In the genomic region with DNA sequence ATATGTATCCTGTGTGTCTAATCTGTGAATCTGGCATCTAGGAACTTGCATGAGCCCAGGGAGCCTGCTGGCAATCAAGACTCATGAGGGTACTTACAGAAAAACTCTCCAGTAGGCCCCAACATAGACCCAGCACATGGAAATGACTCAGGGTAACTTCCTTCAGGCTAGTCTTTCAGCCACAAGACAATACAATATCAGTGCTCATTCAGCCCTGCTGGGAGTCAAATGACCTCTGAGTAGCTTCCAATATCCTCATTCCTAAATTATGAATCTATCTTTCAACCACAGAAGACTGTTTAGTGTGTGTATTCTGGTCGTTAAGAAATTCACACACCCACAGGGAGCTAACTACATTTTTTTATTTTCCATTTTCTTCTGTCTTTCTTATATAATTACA, we compare ENCODE assay signal across 11 cellular contexts.
DNase-seq lines count a peak whose midpoint lies in the region; ATAC-seq and TF ChIP-seq lines count a peak whose summit lies in the region.
"Had no signal": no experiment of that assay in that cellular context is flagged by ENCODE, and none has a peak within 500 bp of the region (broad histone marks: within the 10 kb centered on the region; RNA-seq: fewer than 3 reads in every experiment).

No MANE protein-coding gene starts in this region.

- POLR2A ChIA-PET in SK-N-SH (lab: Yijun Ruan, JAX), result no interaction called here

- CTCF ChIA-PET in SK-N-SH (lab: Yijun Ruan, JAX), result no interaction called here

- intact Hi-C loops in sciatic nerve (cut with DNase I), result no loop called here

- H2AFZ ChIP-seq in SK-N-SH (ENCODE audit: low read depth) (peak overlapping the region; percentile 68), fibroblast of lung (ENCODE audit: low read length) (peak overlapping the region; percentile 24)

- H3K4me1 ChIP-seq in SK-N-SH (ENCODE audit: control insufficient read depth in 1 of 2, insufficient read depth in 2 of 2, low read depth in 1 of 2, low read length in 1 of 2) (peaks cover 0 to 27% of the 10 kb centered on the region in 2 experiments; a peak in 2 of 4 replicates), fibroblast of lung (ENCODE audit: control insufficient read depth, extremely low read depth, insufficient read depth, low read length) (no peaks in the 10 kb centered on the region)

- H3K4me3 ChIP-seq in SK-N-SH (ENCODE audit: low read depth in 2 of 2, low read length in 1 of 2) (no peak overlapping the region), fibroblast of lung (replicated peaks in 1 of 4; ENCODE audit: control extremely low read depth in 1 of 4, insufficient read depth in 1 of 4, low read depth in 3 of 4, low read length in 4 of 4) (no peak overlapping the region)

- no peaks in the 10 kb centered on the region for H3K9me2 ChIP-seq in SK-N-SH

- peak in 1 of 2 experiments; percentile 82; a peak in 1 of 4 replicates for TF ChIP-seq EP300 in SK-N-SH (IDR thresholded peaks at IDR 0.05; ENCODE audit: borderline replicate concordance in 1 of 2, low read depth in 1 of 2, low read length in 1 of 2)

- H3K27me3 ChIP-seq in SK-N-SH (ENCODE audit: insufficient read depth) (no peaks in the 10 kb centered on the region), fibroblast of lung (ENCODE audit: control insufficient read depth, insufficient read depth, low read length) (no peaks in the 10 kb centered on the region)

- ATAC-seq in sciatic nerve (peak; percentile 72), GM21825 (IDR thresholded peaks at IDR 0.05; ENCODE audit: unreplicated experiment) (no peak)

- TF ChIP-seq CTCF in SK-N-SH (IDR thresholded peaks at IDR 0.05), result no peak
- TF ChIP-seq CTCF in fibroblast of lung (conservative IDR thresholded peaks at IDR 0.05 in 1 of 2, IDR thresholded peaks at IDR 0.05 in 1 of 2; ENCODE audit: low read depth in 1 of 2, low read length in 2 of 2), result no peak

- no peaks in the 10 kb centered on the region for H4K20me1 ChIP-seq in SK-N-SH (ENCODE audit: insufficient read depth)
- H4K20me1 ChIP-seq in fibroblast of lung (ENCODE audit: control insufficient read depth, extremely low read depth, insufficient read depth, low read length), result no peaks in the 10 kb centered on the region

- peak overlapping the region; percentile 43 to 94; a peak in 3 of 4 replicates for H3K27ac ChIP-seq in SK-N-SH (ENCODE audit: low read depth in 2 of 2, low read length in 1 of 2)
- H3K27ac ChIP-seq in fibroblast of lung (ENCODE audit: insufficient read depth, low read length), result peak overlapping the region; percentile 47

- 11% methylated on average over 1 of the region's 1 CpG for WGBS in SK-N-SH (ENCODE audit: low lambda C conversion rate)

- H3K79me2 ChIP-seq in SK-N-SH (ENCODE audit: insufficient read depth), result no peaks in the 10 kb centered on the region
- H3K79me2 ChIP-seq in fibroblast of lung (ENCODE audit: control insufficient read depth, insufficient read depth, low read length), result no peaks in the 10 kb centered on the region

- DNase-seq in H4 (ENCODE audit: low spot score) (peak; percentile 69), SK-N-SH (no peak), fibroblast of lung (ENCODE audit: low read depth in 2 of 2) (peak; percentile 89 to 98), sciatic nerve (ENCODE audit: low spot score) (no peak), NCI-H2227 (lab: John Stamatoyannopoulos, UW; ENCODE audit: unreplicated experiment) (no peak), NCI-H2029 treated with DMSO at 0.1 percent for 48 hours (lab: John Stamatoyannopoulos, UW) (no peak)
- DNase-seq in stimulated activated CD4-positive, alpha-beta T cell treated with anti-CD3 and anti-CD28 coated beads, Interleukin-2, amount 100 ng/mL, for 48 hours, result no peak
- DNase-seq: cortex of kidney, NCI-H510A, occipital lobe had no signal

- peaks cover 32% of the 10 kb centered on the region for H3F3A ChIP-seq in SK-N-SH (replicated peaks; ENCODE audit: insufficient read depth)

- H3K9me3 ChIP-seq in SK-N-SH (no peaks in the 10 kb centered on the region), fibroblast of lung (ENCODE audit: control insufficient read depth, insufficient read depth, low read depth, low read length) (no peaks in the 10 kb centered on the region)

- H3K9ac ChIP-seq in SK-N-SH, result peak overlapping the region; percentile 56; the same call in 1 of the 2 replicates
- no peak overlapping the region for H3K9ac ChIP-seq in fibroblast of lung (ENCODE audit: insufficient read depth, low read length)

- H3K4me2 ChIP-seq in SK-N-SH (no peak overlapping the region), fibroblast of lung (ENCODE audit: extremely low read depth, insufficient read depth, low read length) (peak overlapping the region; percentile 23)

- TF ChIP-seq RAD21 in SK-N-SH (IDR thresholded peaks at IDR 0.05; ENCODE audit: low read length), result no peak

- H3K36me3 ChIP-seq in SK-N-SH (replicated peaks in 1 of 2; ENCODE audit: control insufficient read depth in 1 of 2, insufficient read depth in 2 of 2, low read length in 1 of 2) (no peaks in the 10 kb centered on the region), fibroblast of lung (ENCODE audit: control insufficient read depth, insufficient read depth, low read length) (no peaks in the 10 kb centered on the region)

TF ChIP-seq in SK-N-SH, 30 proteins besides CTCF, POLR2A, EP300 and RAD21:
- TF ChIP-seq ELF1 (IDR thresholded peaks at IDR 0.05), result peak; percentile 87
- peak; percentile 43; the same call in 1 of the 2 replicates for TF ChIP-seq POLR2AphosphoS5 (IDR thresholded peaks at IDR 0.05; ENCODE audit: low read depth, low read length)
- TF ChIP-seq, protein P1, sequence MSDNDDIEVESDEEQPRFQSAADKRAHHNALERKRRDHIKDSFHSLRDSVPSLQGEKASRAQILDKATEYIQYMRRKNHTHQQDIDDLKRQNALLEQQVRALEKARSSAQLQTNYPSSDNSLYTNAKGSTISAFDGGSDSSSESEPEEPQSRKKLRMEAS (IDR thresholded peaks at IDR 0.05; ENCODE audit: low read depth), result peak; percentile 87
- TF ChIP-seq FOSL2 (IDR thresholded peaks at IDR 0.05; ENCODE audit: borderline replicate concordance, low read depth), result peak; percentile 88
- TF ChIP-seq, protein P2, sequence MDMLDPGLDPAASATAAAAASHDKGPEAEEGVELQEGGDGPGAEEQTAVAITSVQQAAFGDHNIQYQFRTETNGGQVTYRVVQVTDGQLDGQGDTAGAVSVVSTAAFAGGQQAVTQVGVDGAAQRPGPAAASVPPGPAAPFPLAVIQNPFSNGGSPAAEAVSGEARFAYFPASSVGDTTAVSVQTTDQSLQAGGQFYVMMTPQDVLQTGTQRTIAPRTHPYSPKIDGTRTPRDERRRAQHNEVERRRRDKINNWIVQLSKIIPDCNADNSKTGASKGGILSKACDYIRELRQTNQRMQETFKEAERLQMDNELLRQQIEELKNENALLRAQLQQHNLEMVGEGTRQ (IDR thresholded peaks at IDR 0.05; ENCODE audit: borderline replicate concordance, low read depth, low read length), result no peak
- TF ChIP-seq, protein P3, sequence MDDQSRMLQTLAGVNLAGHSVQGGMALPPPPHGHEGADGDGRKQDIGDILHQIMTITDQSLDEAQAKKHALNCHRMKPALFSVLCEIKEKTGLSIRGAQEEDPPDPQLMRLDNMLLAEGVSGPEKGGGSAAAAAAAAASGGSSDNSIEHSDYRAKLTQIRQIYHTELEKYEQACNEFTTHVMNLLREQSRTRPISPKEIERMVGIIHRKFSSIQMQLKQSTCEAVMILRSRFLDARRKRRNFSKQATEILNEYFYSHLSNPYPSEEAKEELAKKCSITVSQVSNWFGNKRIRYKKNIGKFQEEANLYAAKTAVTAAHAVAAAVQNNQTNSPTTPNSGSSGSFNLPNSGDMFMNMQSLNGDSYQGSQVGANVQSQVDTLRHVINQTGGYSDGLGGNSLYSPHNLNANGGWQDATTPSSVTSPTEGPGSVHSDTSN (IDR thresholded peaks at IDR 0.05), result peak; percentile 59
- TF ChIP-seq NFIC (IDR thresholded peaks at IDR 0.05; ENCODE audit: borderline replicate concordance), result peak; percentile 72; the same call in 1 of the 2 replicates
- peak; percentile 81 for TF ChIP-seq JUND (IDR thresholded peaks at IDR 0.05)
- TF ChIP-seq, protein P4, sequence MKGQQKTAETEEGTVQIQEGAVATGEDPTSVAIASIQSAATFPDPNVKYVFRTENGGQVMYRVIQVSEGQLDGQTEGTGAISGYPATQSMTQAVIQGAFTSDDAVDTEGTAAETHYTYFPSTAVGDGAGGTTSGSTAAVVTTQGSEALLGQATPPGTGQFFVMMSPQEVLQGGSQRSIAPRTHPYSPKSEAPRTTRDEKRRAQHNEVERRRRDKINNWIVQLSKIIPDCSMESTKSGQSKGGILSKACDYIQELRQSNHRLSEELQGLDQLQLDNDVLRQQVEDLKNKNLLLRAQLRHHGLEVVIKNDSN (IDR thresholded peaks at IDR 0.05; ENCODE audit: borderline replicate concordance, low read depth), result no peak
- 0 out of 2 replicates have a peak, but pooled peaks have one; percentile 10 for TF ChIP-seq TAF1 (IDR thresholded peaks at IDR 0.05; ENCODE audit: borderline replicate concordance, low read depth, low read length)
- no peak; the same call in 1 of the 2 replicates for TF ChIP-seq SIN3A (IDR thresholded peaks at IDR 0.05; ENCODE audit: borderline replicate concordance, low read depth, low read length)
- TF ChIP-seq RXRA (IDR thresholded peaks at IDR 0.05; ENCODE audit: borderline replicate concordance, low read depth), result peak; percentile 72; the same call in 1 of the 2 replicates
- peak; percentile 88 for TF ChIP-seq TCF12 (IDR thresholded peaks at IDR 0.05)
TF ChIP-seq in SK-N-SH: peak in this region for 10.

Comparison
In these comparisons a context has a peak if more than half of its experiments do, and no peak if none do; other contexts are left out.
1. DNase-seq: peak in H4 (single experiment) and fibroblast of lung (2 of 2); none in SK-N-SH (single experiment), sciatic nerve (single experiment), NCI-H2227 (single experiment), NCI-H2029 treated with DMSO at 0.1 percent for 48 hours (single experiment) and stimulated activated CD4-positive, alpha-beta T cell treated with anti-CD3 and anti-CD28 coated beads, Interleukin-2, amount 100 ng/mL, for 48 hours (0 of 2).